16 cellular contexts compared by ENCODE assay signal in genomic region chr9:18989865-18990264, GRCh38. TPM values are rescaled to one million over a fixed set of nuclear protein-coding genes. Genes with fewer than 3 reads are reported as not detected.
DNase-seq lines count a peak whose midpoint lies in the region; ATAC-seq and TF ChIP-seq lines count a peak whose summit lies in the region.
"Had no signal": no experiment of that assay in that cellular context is flagged by ENCODE, and none has a peak within 500 bp of the region (broad histone marks: within the 10 kb centered on the region; RNA-seq: fewer than 3 reads in every experiment).

No MANE protein-coding gene starts in this region.

- TF ChIP-seq CTCF in LNCaP clone FGC (IDR thresholded peaks at IDR 0.05; ENCODE audit: control insufficient read depth, extremely low read depth, insufficient read depth), result no peak
- TF ChIP-seq CTCF in mucosa of descending colon (IDR thresholded peaks at IDR 0.05), result no peak

- ATAC-seq in mucosa of descending colon (peak; percentile 79), HG02885 (IDR thresholded peaks at IDR 0.05; ENCODE audit: poor library complexity, unreplicated experiment) (no peak)

- intact Hi-C loops in mucosa of descending colon (cut with DNase I, micrococcal nuclease), result no loop called here

- H3K9me3 ChIP-seq in mucosa of descending colon, result no peaks in the 10 kb centered on the region
- H3K9me3 ChIP-seq: BE2C had no signal

- no peaks in the 10 kb centered on the region for H3K36me3 ChIP-seq in mucosa of descending colon (ENCODE audit: low read depth)
- H3K36me3 ChIP-seq: BE2C had no signal

- H3K4me3 ChIP-seq in LNCaP clone FGC (ENCODE audit: low read depth, low read length) (no peak overlapping the region), mucosa of descending colon (no peak overlapping the region)

- H3K4me1 ChIP-seq in mucosa of descending colon (ENCODE audit: low read depth), result no peaks in the 10 kb centered on the region
- H3K4me1 ChIP-seq: BE2C had no signal

- peak; percentile 22 for DNase-seq in DMS79 (lab: John Stamatoyannopoulos, UW)
- DNase-seq in LNCaP clone FGC (ENCODE audit: low read depth), result peak; percentile 59
- DNase-seq in NCI-H69 (lab: John Stamatoyannopoulos, UW), result peak; percentile 89
- peak in 1 of 3 donors; percentile 33 for DNase-seq in mucosa of descending colon
- no peak for DNase-seq in MV-4-11 (lab: John Stamatoyannopoulos, UW)
- no peak for DNase-seq in activated CD4-positive, alpha-beta T cell treated with anti-CD3 and anti-CD28 coated beads, Interleukin-2, amount 50 U/mL, for 48 hours
- DNase-seq in NCI-H2196 (lab: John Stamatoyannopoulos, UW; ENCODE audit: unreplicated experiment), result no peak
- DNase-seq: ACHN; BE2C; CD4-positive, alpha-beta memory T cell; DND-41; GDM1; HCEC 1CT; HFFc6 had no signal

RNA-seq across cellular contexts. Expression of gene SAXO1, which starts 43.1 kb away (rescaled TPM):
- total RNA-seq in mucosa of descending colon, result under 1 TPM; 0.06 to 0.29 (median 0.24) TPM
- total RNA-seq: A172, HFFc6 had no signal

RNA-seq across cellular contexts. Expression of gene RRAGA, which starts 59.4 kb away (rescaled TPM):
- 10 to 100 TPM; 56.5 to 83.3 (median 59.4) TPM for total RNA-seq in mucosa of descending colon

Comparison
In these comparisons a context has a peak if more than half of its experiments do, and no peak if none do; other contexts are left out.
1. DNase-seq: peak in DMS79 (single experiment), LNCaP clone FGC (single experiment) and NCI-H69 (single experiment); none in MV-4-11 (single experiment), activated CD4-positive, alpha-beta T cell treated with anti-CD3 and anti-CD28 coated beads, Interleukin-2, amount 50 U/mL, for 48 hours (0 of 2) and NCI-H2196 (single experiment).